Comparison of ENCODE assay signal across 26 cellular contexts in the genomic region with DNA sequence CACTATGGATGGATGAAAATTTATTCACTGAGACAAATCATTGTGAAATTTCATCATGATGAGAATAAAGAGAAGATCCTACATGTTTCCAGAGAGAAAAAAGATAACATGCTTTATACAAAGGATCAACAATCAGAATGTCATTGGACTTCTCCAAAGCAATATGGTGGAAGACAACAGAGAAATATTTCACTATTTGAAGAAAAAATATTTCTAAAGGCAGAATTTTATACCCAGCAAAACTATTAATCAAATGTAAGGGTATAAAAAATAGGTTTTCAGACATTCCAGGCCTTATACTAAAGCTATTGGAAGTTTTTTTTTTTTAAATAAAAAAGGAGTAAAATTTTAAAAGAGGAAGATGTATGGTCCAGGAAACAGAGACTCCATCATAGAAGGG.
"Had no signal": no experiment of that assay in that cellular context is flagged by ENCODE, and none has a peak within 500 bp of the region (broad histone marks: within the 10 kb centered on the region; RNA-seq: fewer than 3 reads in every experiment).

No MANE protein-coding gene starts in this region.

- DNase-seq: stimulated activated CD4-positive, alpha-beta T cell treated with anti-CD3 and anti-CD28 coated beads, Interleukin-2, amount 100 ng/mL, for 48 hours; stimulated activated CD4-positive, alpha-beta T cell treated with anti-CD3 and anti-CD28 coated beads, Interleukin-4, amount 100 ng/mL, for 1 hour; stimulated activated CD4-positive, alpha-beta T cell treated with anti-CD3 and anti-CD28 coated beads, Interleukin-4, amount 100 ng/mL, for 24 hours; stimulated activated CD4-positive, alpha-beta T cell treated with anti-CD3 and anti-CD28 coated beads, Interleukin-4, amount 100 ng/mL, for 4 hours; stimulated activated CD8-positive, alpha-beta memory T cell treated with anti-CD3 and anti-CD28 coated beads, Interleukin-4, amount 100 ng/mL, for 48 hours; stimulated activated naive B cell treated with anti-CD40 and anti-IgM and Interleukin-4, amounts not matched to agents 10 μg/mL and 1 μg/mL and 100 μg/mL, for 72 hours; stimulated activated naive CD4-positive, alpha-beta T cell; stimulated activated naive CD4-positive, alpha-beta T cell treated with Interleukin-2 at 50 U/mL for 16 hours; stimulated activated naive CD8-positive, alpha-beta T cell treated with anti-CD3 and anti-CD28 coated beads, Interleukin-15, amount 100 ng/mL, for 72 hours; stimulated activated naive CD8-positive, alpha-beta T cell treated with anti-CD3 and anti-CD28 coated beads, Interleukin-15, Interleukin-2, amounts not matched to agents 100 U/mL and 50 U/mL, for 24 hours; stomach; substantia nigra; testis; thyroid gland; tibial artery; transverse colon; upper lobe of left lung; upper lobe of right lung; uterus had no signal

- H3K27ac ChIP-seq: stomach, suprapubic skin, testis, thoracic aorta, thyroid gland, tibial artery, tibial nerve, transverse colon, upper lobe of left lung, upper lobe of right lung, uterus, vagina had no signal

- FAIRE-seq: urothelium cell line had no signal

- H3K9me3 ChIP-seq: suprapubic skin, testis, thyroid gland, upper lobe of right lung, uterus, vagina had no signal

- H3K36me3 ChIP-seq: stomach, suprapubic skin, thoracic aorta, thyroid gland, tibial artery, tibial nerve, transverse colon, upper lobe of left lung, upper lobe of right lung, uterus, vagina had no signal

- ATAC-seq: stimulated activated effector memory CD8-positive, alpha-beta T cell treated with anti-CD3 and anti-CD28 coated beads, Interleukin-12 subunit alpha, Interleukin-12 subunit beta, amount 100 ng/mL, for 72 hours; stimulated activated memory B cell treated with anti-CD40 and anti-IgM and Interleukin-4, amounts not matched to agents 10 μg/mL and 1 μg/mL and 100 μg/mL, for 72 hours; stimulated activated naive B cell treated with anti-CD40 and anti-IgM and Interleukin-4, amounts not matched to agents 10 μg/mL and 1 μg/mL and 100 μg/mL, for 72 hours; stimulated activated naive CD8-positive, alpha-beta T cell treated with anti-CD3 and anti-CD28 coated beads, Interleukin-15, amount 100 ng/mL, for 72 hours; stimulated activated naive CD8-positive, alpha-beta T cell treated with anti-CD3 and anti-CD28 coated beads, Interleukin-15, Interleukin-2, amounts not matched to agents 100 U/mL and 50 U/mL, for 24 hours; upper lobe of right lung had no signal

- H3K4me1 ChIP-seq: stomach, suprapubic skin, testis, thyroid gland, tibial artery, tibial nerve, transverse colon, upper lobe of left lung, upper lobe of right lung, uterus, vagina had no signal

- H3K27me3 ChIP-seq: stomach, suprapubic skin, testis, thyroid gland, tibial artery, tibial nerve, transverse colon, upper lobe of left lung, upper lobe of right lung, uterus, vagina had no signal

- H3K4me3 ChIP-seq: stomach, suprapubic skin, testis, thoracic aorta, thyroid gland, tibial artery, tibial nerve, transverse colon, upper lobe of left lung, upper lobe of right lung, uterus, vagina had no signal
